In the genomic region with DNA sequence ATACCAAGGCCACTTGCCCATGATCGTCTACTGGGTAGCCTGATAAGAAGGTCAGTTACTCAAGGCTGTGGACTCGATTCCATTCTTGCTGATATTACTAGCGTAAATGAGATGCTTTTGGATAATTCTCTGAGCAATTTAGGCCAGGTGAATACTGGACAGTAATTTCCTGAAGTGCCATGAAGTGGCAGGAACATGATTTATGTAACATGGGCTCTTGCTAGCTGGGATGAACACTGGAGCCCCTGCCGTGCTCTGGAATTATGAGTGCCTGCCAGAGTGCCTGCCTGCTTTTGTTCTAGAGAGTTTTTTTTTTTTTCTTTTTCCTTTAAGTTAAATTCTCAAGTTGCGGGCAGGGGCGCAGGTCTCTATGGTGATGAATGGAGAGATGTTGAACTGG, we compare ENCODE assay signal across 13 cellular contexts.
"Had no signal": no experiment of that assay in that cellular context is flagged by ENCODE, and none has a peak within 500 bp of the region (broad histone marks: within the 10 kb centered on the region; RNA-seq: fewer than 3 reads in every experiment).

No MANE protein-coding gene starts in this region.

- H3K27ac Mint-ChIP-seq: activated naive CD8-positive, alpha-beta T cell had no signal

- H3K4me1 ChIP-seq: thyroid gland had no signal

- H3K4me3 Mint-ChIP-seq: activated naive CD8-positive, alpha-beta T cell had no signal

- H3K36me3 ChIP-seq: thyroid gland had no signal

- H3K4me3 ChIP-seq: dorsolateral prefrontal cortex, skin epidermis, thyroid gland had no signal

- DNase-seq: activated CD4-positive, alpha-beta T cell treated with anti-CD3 and anti-CD28 coated beads for 1 hour; activated CD4-positive, alpha-beta T cell treated with anti-CD3 and anti-CD28 coated beads, Interleukin-2, amount 50 U/mL, for 48 hours; activated gamma-delta T cell; activated T-cell treated with anti-CD3 and anti-CD28 coated beads, Interleukin-2, amount 50 U/mL, for 48 hours; amygdala; hippocampal formation; retina; T-helper 9 cell; thyroid gland had no signal

- H3K36me3 Mint-ChIP-seq: activated naive CD8-positive, alpha-beta T cell had no signal

- ATAC-seq: esophagus mucosa had no signal

- H3K27ac ChIP-seq: dorsolateral prefrontal cortex, skin epidermis, thyroid gland had no signal

- H3K9me3 ChIP-seq: thyroid gland had no signal

- H3K27me3 ChIP-seq: dorsolateral prefrontal cortex, thyroid gland had no signal
